22 cellular contexts compared by ENCODE assay signal in the genomic region with DNA sequence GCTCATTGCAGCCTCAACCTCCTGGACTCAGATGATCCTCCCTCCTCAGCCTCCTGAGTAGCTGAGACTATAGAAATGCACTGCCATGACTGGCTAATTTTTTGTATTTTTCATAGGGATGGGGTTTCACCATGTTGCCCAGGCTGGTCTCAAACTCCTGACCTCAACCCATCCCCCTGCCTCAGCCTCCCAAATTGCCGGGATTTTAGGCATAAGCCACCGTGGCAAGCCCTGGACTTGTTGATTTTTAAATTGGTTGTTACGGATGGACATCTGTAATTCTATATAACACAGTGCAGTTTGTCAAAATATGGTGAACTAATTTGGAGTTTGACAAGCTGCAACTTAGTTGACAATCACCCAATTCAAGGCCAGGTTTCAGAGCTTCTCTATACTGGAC.
"Had no signal": no experiment of that assay in that cellular context is flagged by ENCODE, and none has a peak within 500 bp of the region (broad histone marks: within the 10 kb centered on the region; RNA-seq: fewer than 3 reads in every experiment).

No MANE protein-coding gene starts in this region.

- H3K9me3 ChIP-seq: MG63, Peyer's patch, SJCRH30 had no signal

- H3K4me3 ChIP-seq: MG63, Peyer's patch, SJCRH30 had no signal

- DNase-seq: KBM-7; MG63; NCI-H1092; NCI-H1105 treated with DMSO at 0.1 percent for 48 hours; NCI-H1417 treated with DMSO at 0.1 percent for 48 hours; NCI-H146; NCI-H1694 treated with DMSO at 0.1 percent for 48 hours; NCI-H1930; NCI-H2081; NCI-H2107; NCI-H2227 treated with DMSO at 0.1 percent for 48 hours; NCI-H524; NCI-H69; NCI-H774; NK-92 treated with Interleukin-12 subunit alpha and Interleukin-12 subunit beta, amount 100 ng/mL, for 24 hours; PC-3; Peyer's patch; SHP77 treated with DMSO at 0.1 percent for 48 hours; SJCRH30 had no signal

- H3K27me3 ChIP-seq: MG63, Peyer's patch, SJCRH30 had no signal

- FAIRE-seq: HTR-8/SVneo had no signal

- H3K4me1 ChIP-seq: SJCRH30 had no signal

- ATAC-seq: PC-3, Right ventricle myocardium inferior had no signal

- H3K36me3 ChIP-seq: Peyer's patch, SJCRH30 had no signal

- H3K27ac ChIP-seq: HL-60, Peyer's patch, SJCRH30 had no signal
